Comparison of ENCODE assay signal across 17 cellular contexts in the genomic region with DNA sequence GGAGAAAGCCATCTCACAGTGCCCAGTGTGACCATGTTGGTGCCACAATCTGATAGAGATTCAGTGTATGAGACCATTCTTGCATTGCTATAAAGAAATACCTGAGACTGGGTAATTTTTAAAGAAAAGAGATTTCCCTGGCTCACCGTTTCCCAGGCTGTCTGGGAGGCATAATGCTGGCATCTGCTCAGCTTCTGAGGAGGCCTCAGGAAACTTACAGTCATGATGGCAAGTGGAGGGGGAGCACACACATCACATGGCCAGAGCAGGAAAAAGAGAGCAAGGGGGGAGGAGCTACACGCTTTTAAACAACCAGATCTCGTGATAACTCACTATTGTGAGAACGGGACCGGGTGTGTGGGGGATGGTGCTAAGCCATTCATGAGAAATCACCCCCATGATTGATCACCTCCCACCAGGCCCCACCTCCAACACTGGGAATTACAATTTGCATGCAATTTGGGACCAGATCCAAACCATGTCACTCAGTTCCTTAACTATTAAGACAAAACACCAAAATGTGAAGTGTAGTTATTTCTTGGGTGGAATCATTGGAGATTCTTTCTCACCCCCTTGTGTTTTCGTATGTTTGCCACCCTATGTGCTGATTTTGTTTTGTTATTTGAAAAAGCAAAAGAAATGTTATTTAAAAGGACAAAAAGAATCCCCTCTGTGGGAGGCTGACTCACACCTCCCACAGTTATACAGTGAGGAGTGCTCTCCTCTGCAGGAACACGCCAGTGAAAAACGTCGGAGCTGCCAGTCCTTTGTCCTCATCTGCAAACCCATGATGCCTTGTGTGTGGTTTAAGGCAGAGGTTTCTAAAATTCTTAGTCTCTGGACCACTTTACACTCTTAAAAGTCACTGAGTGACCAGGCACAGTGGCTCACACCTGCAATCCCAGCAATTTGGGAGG. TPM values are rescaled to one million over a fixed set of nuclear protein-coding genes. Genes with fewer than 3 reads are reported as not detected.
A peak's percentile ranks its signal among the peaks of the same experiment; 100 is the strongest.
DNase-seq lines count a peak whose midpoint lies in the region; ATAC-seq and TF ChIP-seq lines count a peak whose summit lies in the region.
"Had no signal": no experiment of that assay in that cellular context is flagged by ENCODE, and none has a peak within 500 bp of the region (broad histone marks: within the 10 kb centered on the region; RNA-seq: fewer than 3 reads in every experiment).

No MANE protein-coding gene starts in this region.

- WGBS in mesendoderm (ENCODE audit: extremely low coverage, insufficient coverage, low lambda C conversion rate), result no CpG with 5 or more reads among the region's 9 CpGs
- 81% methylated on average over 9 of the region's 9 CpGs for WGBS in SK-N-SH (ENCODE audit: low lambda C conversion rate)

- POLR2A ChIA-PET in A673 (lab: Charles Lee; ENCODE audit: low non-redundant PET) (no interaction called here), SK-N-SH (lab: Yijun Ruan, JAX) (no interaction called here)

- H2AK5ac ChIP-seq in mesendoderm (ENCODE audit: low read length), result no peak overlapping the region

- H4K5ac ChIP-seq in mesendoderm (ENCODE audit: low read length), result no peak overlapping the region

- no peaks in the 10 kb centered on the region for H3K79me1 ChIP-seq in mesendoderm (ENCODE audit: low read length)

- TF ChIP-seq RAD21 in Ishikawa (IDR thresholded peaks at IDR 0.05; ENCODE audit: low read depth) (no peak), SK-N-SH (IDR thresholded peaks at IDR 0.05; ENCODE audit: low read length) (no peak)

- H3K9me2 ChIP-seq in SK-N-SH, result no peaks in the 10 kb centered on the region

- H3K23ac ChIP-seq in mesendoderm (ENCODE audit: low read length), result no peak overlapping the region

- no peak overlapping the region for H2AFZ ChIP-seq in SK-N-SH (ENCODE audit: low read depth)

- no peak overlapping the region for H4K8ac ChIP-seq in mesendoderm (ENCODE audit: low read depth, low read length)

- H3K4ac ChIP-seq in mesendoderm (ENCODE audit: low read depth, low read length), result no peak overlapping the region

- H3K36me3 ChIP-seq in A673 (ENCODE audit: insufficient read depth, low read length, poor library complexity, severe bottlenecking), result no peaks in the 10 kb centered on the region
- no peaks in the 10 kb centered on the region for H3K36me3 ChIP-seq in mesendoderm (ENCODE audit: control insufficient read depth, insufficient read depth, low read length)
- no peaks in the 10 kb centered on the region for H3K36me3 ChIP-seq in SK-N-SH (replicated peaks in 1 of 2; ENCODE audit: control insufficient read depth in 1 of 2, insufficient read depth in 2 of 2, low read length in 1 of 2)

- TF ChIP-seq CTCF in A673 (conservative IDR thresholded peaks at IDR 0.05; ENCODE audit: low read depth, low read length), result no peak
- TF ChIP-seq CTCF in astrocyte of the spinal cord (IDR thresholded peaks at IDR 0.05; ENCODE audit: low read depth, low read length), result no peak
- TF ChIP-seq CTCF in SK-N-SH (IDR thresholded peaks at IDR 0.05), result no peak

- no peak overlapping the region for H2BK120ac ChIP-seq in mesendoderm (ENCODE audit: low read depth, low read length)

- no TSS peak for BruUV-seq in A673 (replicated peaks; lab: Mats Ljungman, UMichigan)

- H4K20me1 ChIP-seq in SK-N-SH (ENCODE audit: insufficient read depth), result no peaks in the 10 kb centered on the region

- no peaks in the 10 kb centered on the region for H3K9me3 ChIP-seq in A673 (ENCODE audit: low read depth, low read length, poor library complexity, severe bottlenecking)
- no peaks in the 10 kb centered on the region for H3K9me3 ChIP-seq in SK-N-SH

- H3K4me2 ChIP-seq in mesendoderm (ENCODE audit: low read length), result no peak overlapping the region
- no peak overlapping the region for H3K4me2 ChIP-seq in SK-N-SH
- H3K4me2 ChIP-seq: KMS-11 had no signal

- H3K27me3 ChIP-seq in A673 (replicated peaks; ENCODE audit: insufficient read depth, low read depth, low read length, poor library complexity), result no peaks in the 10 kb centered on the region
- H3K27me3 ChIP-seq in mesendoderm (ENCODE audit: insufficient read depth, low read length, poor library complexity), result no peaks in the 10 kb centered on the region
- H3K27me3 ChIP-seq in SK-N-SH (ENCODE audit: insufficient read depth), result no peaks in the 10 kb centered on the region

- H3K4me3 ChIP-seq in A673 (ENCODE audit: low read depth, low read length, poor library complexity, severe bottlenecking), result no peak overlapping the region
- H3K4me3 ChIP-seq in astrocyte of the spinal cord (ENCODE audit: low read depth, low read length), result no peak overlapping the region
- H3K4me3 ChIP-seq in mesendoderm (ENCODE audit: low read length), result no peak overlapping the region
- no peak overlapping the region for H3K4me3 ChIP-seq in SK-N-SH (ENCODE audit: low read depth in 2 of 2, low read length in 1 of 2)

- intact Hi-C loops in A673 (cut with micrococcal nuclease; ENCODE audit: unreplicated experiment), result no loop called here

- no peak overlapping the region for H3K9ac ChIP-seq in mesendoderm (ENCODE audit: low read length)
- H3K9ac ChIP-seq in SK-N-SH, result no peak overlapping the region
- H3K9ac ChIP-seq: KMS-11 had no signal

- ATAC-seq in GM21515 (IDR thresholded peaks at IDR 0.05; ENCODE audit: unreplicated experiment), result no peak
- ATAC-seq in GM18858 (IDR thresholded peaks at IDR 0.05; ENCODE audit: unreplicated experiment), result no peak

- H3K56ac ChIP-seq in mesendoderm (ENCODE audit: low read length), result no peak overlapping the region

- in situ Hi-C loops in astrocyte of the spinal cord (cut with HindIII; ENCODE audit: low sequenced_read_pairs), result no loop called here

- no peak for TF ChIP-seq EP300 in Ishikawa (IDR thresholded peaks at IDR 0.05; ENCODE audit: borderline replicate concordance)
- no peak for TF ChIP-seq EP300 in SK-N-SH (IDR thresholded peaks at IDR 0.05; ENCODE audit: borderline replicate concordance in 1 of 2, low read depth in 1 of 2, low read length in 1 of 2)

- DNase-seq in A673 (ENCODE audit: low spot score), result peak; percentile 37
- peak; percentile 63 for DNase-seq in astrocyte of the spinal cord (ENCODE audit: low read depth, low spot score)
- DNase-seq in mesendoderm, result peak; percentile 18
- no peak for DNase-seq in SK-N-SH
- no peak for DNase-seq in cerebellum (ENCODE audit: low spot score)
- DNase-seq: 8988T, C1 segment of cervical spinal cord, MM.1S, NCI-H1105, NCI-H187 treated with DMSO at 0.1 percent for 48 hours, NCI-H2171, NCI-H510A, SIG-M5 had no signal

- no peaks in the 10 kb centered on the region for H3K79me2 ChIP-seq in mesendoderm (ENCODE audit: control insufficient read depth, insufficient read depth, low read length)
- no peaks in the 10 kb centered on the region for H3K79me2 ChIP-seq in SK-N-SH (ENCODE audit: insufficient read depth)

- no peak overlapping the region for H3K18ac ChIP-seq in mesendoderm (ENCODE audit: low read length)

- H3K4me1 ChIP-seq in A673 (ENCODE audit: insufficient read depth, low read length, poor library complexity, severe bottlenecking) (no peaks in the 10 kb centered on the region), mesendoderm (ENCODE audit: control insufficient read depth, low read depth, low read length) (peaks cover 2% of the 10 kb centered on the region), SK-N-SH (ENCODE audit: control insufficient read depth in 1 of 2, insufficient read depth in 2 of 2, low read depth in 1 of 2, low read length in 1 of 2) (no peaks in the 10 kb centered on the region)

- CTCF ChIA-PET in A673 (lab: Charles Lee), result interaction anchor here (0.7 kb wide), 1 partner anchor 17 kb away, joined by 4 read pairs; no protein-coding TSS in a partner anchor
- CTCF ChIA-PET in SK-N-SH (lab: Yijun Ruan, JAX), result interaction anchor here (1.1 kb wide), 1 partner anchor 157 kb away, joined by 3 read pairs; no protein-coding TSS in a partner anchor

- no peak overlapping the region for H2BK15ac ChIP-seq in mesendoderm (replicated peaks; ENCODE audit: low read depth)

- no peak overlapping the region for H3K27ac ChIP-seq in A673 (ENCODE audit: low read depth, low read length, poor library complexity, severe bottlenecking)
- no peak overlapping the region for H3K27ac ChIP-seq in mesendoderm (ENCODE audit: low read depth, low read length)
- H3K27ac ChIP-seq in SK-N-SH (ENCODE audit: low read depth in 2 of 2, low read length in 1 of 2), result no peak overlapping the region
- H3K27ac ChIP-seq: KMS-11 had no signal

- no peaks in the 10 kb centered on the region for H3F3A ChIP-seq in SK-N-SH (replicated peaks; ENCODE audit: insufficient read depth)

- H2BK5ac ChIP-seq in mesendoderm (ENCODE audit: low read length), result no peak overlapping the region

TF ChIP-seq in Ishikawa, 13 proteins besides CTCF, POLR2A, EP300 and RAD21:
- TF ChIP-seq CREB1 (IDR thresholded peaks at IDR 0.05; ENCODE audit: low read depth) (no peak), EGR1 (IDR thresholded peaks at IDR 0.05) (no peak), USF1 (IDR thresholded peaks at IDR 0.05) (0 out of 2 replicates have a peak, but pooled peaks have one; percentile 15)

TF ChIP-seq in SK-N-SH, 30 proteins besides CTCF, POLR2A, EP300 and RAD21 (continues in another document):
- no peak for TF ChIP-seq FOXJ3 (CRISPR knock-in tag; IDR thresholded peaks at IDR 0.05)
- no peak for TF ChIP-seq RFX5 (IDR thresholded peaks at IDR 0.05; ENCODE audit: low read length)
- TF ChIP-seq YY1 (IDR thresholded peaks at IDR 0.05; ENCODE audit: low read depth), result no peak

RNA-seq across cellular contexts. Expression of gene IFNLR1, which starts 46.9 kb away (rescaled TPM):
- total RNA-seq in A673 (2021) (1.4 and 2.0 TPM in 2 replicates), cerebellum (0.54 TPM)
- 7.5 TPM for polyA plus RNA-seq in mesendoderm (2013, experiment 1 of 2)
- polyA plus RNA-seq in mesendoderm (2013, experiment 2 of 2), result 6.8 TPM
- polyA plus RNA-seq in SK-N-SH (2012; rRNA removed), result 0.29 and 0.30 TPM in 2 replicates
- 0.14 and 0.20 TPM in 2 replicates for polyA plus RNA-seq in SK-N-SH (2012; cell fraction: cytosol; rRNA removed)
- polyA plus RNA-seq in SK-N-SH (2012; cell fraction: nucleus; rRNA removed), result 0.13 and 0.16 TPM in 2 replicates

Comparison
In these comparisons a context has a peak if more than half of its experiments do, and no peak if none do; other contexts are left out.
1. DNase-seq: peak in A673 (single experiment), astrocyte of the spinal cord (single experiment) and mesendoderm (single experiment); none in SK-N-SH (single experiment) and cerebellum (single experiment).